Comparison of ENCODE assay signal across 18 cellular contexts in genomic region chr4:121675715-121676114, GRCh38. TPM values are rescaled to one million over a fixed set of nuclear protein-coding genes. Genes with fewer than 3 reads are reported as not detected.
DNase-seq lines count a peak whose midpoint lies in the region; ATAC-seq, FAIRE-seq and TF ChIP-seq lines count a peak whose summit lies in the region.
"Had no signal": no experiment of that assay in that cellular context is flagged by ENCODE, and none has a peak within 500 bp of the region (broad histone marks: within the 10 kb centered on the region; RNA-seq: fewer than 3 reads in every experiment).

No MANE protein-coding gene starts in this region.

- CTCF ChIA-PET in MCF 10A (lab: Yijun Ruan, JAX), result interaction anchor here (0.7 to 2.1 kb wide), 4 partner anchors 7 to 61 kb away, joined by 4 to 8 read pairs (median 5); no protein-coding TSS in a partner anchor

- H3K27me3 Mint-ChIP-seq in brain (no peaks in the 10 kb centered on the region), MCF 10A (ENCODE audit: insufficient read depth, unreplicated experiment) (no peaks in the 10 kb centered on the region)
- H3K27me3 Mint-ChIP-seq: type B pancreatic cell had no signal

- H3K4me1 Mint-ChIP-seq in brain (no peaks in the 10 kb centered on the region), MCF 10A (ENCODE audit: insufficient read depth, unreplicated experiment) (peaks cover 12% of the 10 kb centered on the region)

- H3K27me3 ChIP-seq in colonic mucosa, result no peaks in the 10 kb centered on the region
- H3K27me3 ChIP-seq: heart right ventricle had no signal

- peak; percentile 54 to 80 for ATAC-seq in left cardiac atrium
- ATAC-seq in GM19397 (IDR thresholded peaks at IDR 0.05; ENCODE audit: unreplicated experiment), result no peak

- H3K4me3 Mint-ChIP-seq in brain, result no peak overlapping the region
- no peak overlapping the region for H3K4me3 Mint-ChIP-seq in MCF 10A (ENCODE audit: unreplicated experiment)
- H3K4me3 Mint-ChIP-seq: type B pancreatic cell had no signal

- intact Hi-C loops in left cardiac atrium (cut with DNase I), result no loop called here
- intact Hi-C loops in cardiac septum (cut with DNase I), result no loop called here
- intact Hi-C loops in MCF 10A (cut with micrococcal nuclease), result no loop called here
- intact Hi-C loops in colonic mucosa (cut with DNase I), result no loop called here

- no peak overlapping the region for H3K9ac ChIP-seq in colonic mucosa (ENCODE audit: low read depth in 2 of 2, low read length in 2 of 2)
- H3K9ac ChIP-seq: parathyroid adenoma had no signal

- FAIRE-seq in urothelium cell line (lab: Jason Lieb, UNC), result peak; percentile 23

- H3K4me1 ChIP-seq in colonic mucosa, result no peaks in the 10 kb centered on the region
- H3K4me1 ChIP-seq: parathyroid adenoma had no signal

- H3K36me3 Mint-ChIP-seq in brain, result peaks cover 55% of the 10 kb centered on the region
- H3K36me3 Mint-ChIP-seq in MCF 10A (ENCODE audit: insufficient read depth, unreplicated experiment), result peaks cover 70% of the 10 kb centered on the region

- no peak for DNase-seq in left cardiac atrium
- no peak for DNase-seq in cardiac septum (ENCODE audit: low spot score)
- DNase-seq in left kidney (ENCODE audit: low read depth, low spot score), result peak; percentile 46
- no peak for DNase-seq in urothelium cell line (ENCODE audit: low spot score)
- no peak for DNase-seq in MCF 10A (ENCODE audit: unreplicated experiment)
- DNase-seq in colonic mucosa, result no peak
- DNase-seq: activated T-cell treated with anti-CD3 and anti-CD28 coated beads, Interleukin-2, amount 50 U/mL, for 1 hour; amniotic stem cell; DMS153; effector CD8-positive, alpha-beta T cell; heart right ventricle; Karpas-422; NCI-H2029 treated with DMSO at 0.1 percent for 48 hours; SW 1271 had no signal

- H3K9me3 ChIP-seq in colonic mucosa, result no peaks in the 10 kb centered on the region
- H3K9me3 ChIP-seq: heart right ventricle had no signal

- H3K4me3 ChIP-seq in colonic mucosa, result no peak overlapping the region
- H3K4me3 ChIP-seq: heart right ventricle had no signal

- H3K9me3 Mint-ChIP-seq in brain, result no peaks in the 10 kb centered on the region
- H3K9me3 Mint-ChIP-seq in MCF 10A (ENCODE audit: unreplicated experiment), result no peaks in the 10 kb centered on the region
- H3K9me3 Mint-ChIP-seq: type B pancreatic cell had no signal

- H3K27ac Mint-ChIP-seq in brain (peak overlapping the region in 2 of 5 experiments; percentile 11 to 38), MCF 10A (ENCODE audit: low read depth, unreplicated experiment) (no peak overlapping the region)
- H3K27ac Mint-ChIP-seq: type B pancreatic cell had no signal

- POLR2A ChIA-PET in MCF 10A (lab: Yijun Ruan, JAX), result no interaction called here

- H3K27ac ChIP-seq in colonic mucosa, result no peak overlapping the region
- H3K27ac ChIP-seq: heart right ventricle, parathyroid adenoma had no signal

- TF ChIP-seq CTCF in brain (conservative IDR thresholded peaks at IDR 0.05), result peak; percentile 15 to 39
- no peak for TF ChIP-seq CTCF in MCF 10A (IDR thresholded peaks at IDR 0.05; ENCODE audit: unreplicated experiment)
- TF ChIP-seq CTCF in colonic mucosa (IDR thresholded peaks at IDR 0.05), result no peak

- BruUV-seq in MCF 10A (replicated peaks; lab: Mats Ljungman, UMichigan), result no TSS peak

- H3K36me3 ChIP-seq in colonic mucosa, result no peaks in the 10 kb centered on the region

RNA-seq across cellular contexts. Expression of gene ANXA5, which starts 21.1 kb away (rescaled TPM):
- 100 to 1,000 TPM; 243 to 278 TPM for total RNA-seq in left cardiac atrium
- total RNA-seq in cardiac septum, result 152 TPM
- polyA plus RNA-seq in brain (ENCODE audit: insufficient read depth, low read depth, low replicate concordance), result 268 TPM
- 476 and 566 TPM in 2 replicates for total RNA-seq in MCF 10A (2022)
- total RNA-seq in colonic mucosa, result 100 to 1,000 TPM in 1 of 2 donors, 10 to 100 TPM in 1; 88.4 to 122 TPM

Comparison
In these comparisons a context has a peak if more than half of its experiments do, and no peak if none do; other contexts are left out.
1. CTCF ChIP-seq: peak in brain (2 of 2); none in MCF 10A (single experiment) and colonic mucosa (single experiment).